In genomic region chr12:7934153-7934552, GRCh38 we compare ENCODE assay signal across 8 cellular contexts. TPM values are rescaled to one million over a fixed set of nuclear protein-coding genes. Genes with fewer than 3 reads are reported as not detected.
DNase-seq lines count a peak whose midpoint lies in the region; ATAC-seq and TF ChIP-seq lines count a peak whose summit lies in the region.

No MANE protein-coding gene starts in this region.

- H3K9me2 ChIP-seq in hepatocyte (replicated peaks; ENCODE audit: insufficient read depth), result no peaks in the 10 kb centered on the region

- H3K9me3 ChIP-seq in Peyer's patch (no peaks in the 10 kb centered on the region), hepatocyte (ENCODE audit: low read depth) (no peaks in the 10 kb centered on the region)

- peaks cover 21% of the 10 kb centered on the region for H3K79me2 ChIP-seq in hepatocyte

- H3K27ac ChIP-seq in Peyer's patch (peak overlapping the region; percentile 71 to 85 (median 80)), hepatocyte (peak overlapping the region; percentile 86), skin epidermis (peak overlapping the region in 19 of 21 experiments; percentile 60 to 91 (median 81))

- H3K4me1 ChIP-seq in Peyer's patch, result peaks cover 0 to 4% (median 0%) of the 10 kb centered on the region in 4 donors
- H3K4me1 ChIP-seq in hepatocyte (ENCODE audit: insufficient read depth), result no peaks in the 10 kb centered on the region

- H3K27me3 ChIP-seq in Peyer's patch (no peaks in the 10 kb centered on the region), hepatocyte (no peaks in the 10 kb centered on the region)

- no peak overlapping the region for H2AFZ ChIP-seq in hepatocyte

- H4K20me1 ChIP-seq in hepatocyte (ENCODE audit: insufficient read depth, poor library complexity, severe bottlenecking), result peaks cover 6% of the 10 kb centered on the region

- H3K4me1 Mint-ChIP-seq in activated T-helper 17 cell treated with anti-CD3 and anti-CD28 coated beads, Interleukin-2, amount 50 U/mL, for 72 hours, result peaks cover 21% of the 10 kb centered on the region

- no peak for DNase-seq in GM12864 (ENCODE audit: low read depth)
- DNase-seq in Peyer's patch, result peak in 1 of 3 donors; percentile 27
- DNase-seq in hepatocyte (ENCODE audit: low spot score), result no peak
- DNase-seq in T-helper 9 cell, result no peak

- H3K36me3 ChIP-seq in Peyer's patch (peaks cover 0 to 28% (median 0%) of the 10 kb centered on the region in 3 donors), hepatocyte (replicated peaks; ENCODE audit: insufficient read depth, low read depth) (no peaks in the 10 kb centered on the region)

- peak overlapping the region; percentile 78 for H3K4me2 ChIP-seq in hepatocyte

- H3K27ac Mint-ChIP-seq in activated T-helper 17 cell treated with anti-CD3 and anti-CD28 coated beads, Interleukin-2, amount 50 U/mL, for 72 hours, result no peak overlapping the region

- H3K4me3 Mint-ChIP-seq in activated T-helper 17 cell treated with anti-CD3 and anti-CD28 coated beads, Interleukin-2, amount 50 U/mL, for 72 hours, result no peak overlapping the region

- H3K9me3 Mint-ChIP-seq in activated T-helper 17 cell treated with anti-CD3 and anti-CD28 coated beads, Interleukin-2, amount 50 U/mL, for 72 hours, result no peaks in the 10 kb centered on the region

- WGBS in hepatocyte (ENCODE audit: low lambda C conversion rate, missing lambda C conversion rate), result 30% methylated on average over 7 of the region's 7 CpGs

- no peak for TF ChIP-seq POLR2A in Peyer's patch (IDR thresholded peaks at IDR 0.05)

- H3K27me3 Mint-ChIP-seq in activated T-helper 17 cell treated with anti-CD3 and anti-CD28 coated beads, Interleukin-2, amount 50 U/mL, for 72 hours, result no peaks in the 10 kb centered on the region

- H3K4me3 ChIP-seq in GM12864 (ENCODE audit: low read depth, low read length) (peak overlapping the region; percentile 96), Peyer's patch (peak overlapping the region; percentile 37 to 57 (median 48)), hepatocyte (peak overlapping the region; percentile 29), skin epidermis (peak overlapping the region; percentile 39 to 73 (median 55))

- no peaks in the 10 kb centered on the region for H3K36me3 Mint-ChIP-seq in activated T-helper 17 cell treated with anti-CD3 and anti-CD28 coated beads, Interleukin-2, amount 50 U/mL, for 72 hours (ENCODE audit: low read depth)

- TF ChIP-seq CTCF in GM12864 (IDR thresholded peaks at IDR 0.05; ENCODE audit: low read depth, low read length, missing control alignments) (no peak), Peyer's patch (IDR thresholded peaks at IDR 0.05) (no peak), hepatocyte (IDR thresholded peaks at IDR 0.05; ENCODE audit: poor library complexity) (no peak)

- ATAC-seq in GM18519 (IDR thresholded peaks at IDR 0.05; ENCODE audit: low FRiP score, unreplicated experiment) (no peak), GM21526 (IDR thresholded peaks at IDR 0.05; ENCODE audit: low FRiP score, unreplicated experiment) (no peak)
- ATAC-seq in activated T-helper 17 cell treated with anti-CD3 and anti-CD28 coated beads, Interleukin-2, amount 50 U/mL, for 72 hours (replicated peaks), result no peak

RNA-seq across cellular contexts. Expression of gene SLC2A3, which starts 1.8 kb away (rescaled TPM):
- 10 to 100 TPM in 2 of 4 donors, 1 to 10 TPM in 2; 1.9 to 69.3 (median 11.2) TPM for total RNA-seq in Peyer's patch
- 76.3 and 98.2 TPM in 2 replicates for total RNA-seq in hepatocyte
- 65.3 and 111 TPM in 2 replicates for polyA plus RNA-seq in hepatocyte
- total RNA-seq in activated T-helper 17 cell treated with anti-CD3 and anti-CD28 coated beads, Interleukin-2, amount 50 U/mL, for 72 hours, result 1,000 to 10,000 TPM in 1 of 2 donors, 100 to 1,000 TPM in 1; 296 to 1,246 TPM

Comparison
In these comparisons a context has a peak if more than half of its experiments do, and no peak if none do; other contexts are left out.
1. H3K4me3 ChIP-seq: peak in every context shown above with its lines; median percentile 96 in GM12864; 55 in skin epidermis; 48 in Peyer's patch; 29 in hepatocyte.